9 cellular contexts compared by ENCODE assay signal in the genomic region with DNA sequence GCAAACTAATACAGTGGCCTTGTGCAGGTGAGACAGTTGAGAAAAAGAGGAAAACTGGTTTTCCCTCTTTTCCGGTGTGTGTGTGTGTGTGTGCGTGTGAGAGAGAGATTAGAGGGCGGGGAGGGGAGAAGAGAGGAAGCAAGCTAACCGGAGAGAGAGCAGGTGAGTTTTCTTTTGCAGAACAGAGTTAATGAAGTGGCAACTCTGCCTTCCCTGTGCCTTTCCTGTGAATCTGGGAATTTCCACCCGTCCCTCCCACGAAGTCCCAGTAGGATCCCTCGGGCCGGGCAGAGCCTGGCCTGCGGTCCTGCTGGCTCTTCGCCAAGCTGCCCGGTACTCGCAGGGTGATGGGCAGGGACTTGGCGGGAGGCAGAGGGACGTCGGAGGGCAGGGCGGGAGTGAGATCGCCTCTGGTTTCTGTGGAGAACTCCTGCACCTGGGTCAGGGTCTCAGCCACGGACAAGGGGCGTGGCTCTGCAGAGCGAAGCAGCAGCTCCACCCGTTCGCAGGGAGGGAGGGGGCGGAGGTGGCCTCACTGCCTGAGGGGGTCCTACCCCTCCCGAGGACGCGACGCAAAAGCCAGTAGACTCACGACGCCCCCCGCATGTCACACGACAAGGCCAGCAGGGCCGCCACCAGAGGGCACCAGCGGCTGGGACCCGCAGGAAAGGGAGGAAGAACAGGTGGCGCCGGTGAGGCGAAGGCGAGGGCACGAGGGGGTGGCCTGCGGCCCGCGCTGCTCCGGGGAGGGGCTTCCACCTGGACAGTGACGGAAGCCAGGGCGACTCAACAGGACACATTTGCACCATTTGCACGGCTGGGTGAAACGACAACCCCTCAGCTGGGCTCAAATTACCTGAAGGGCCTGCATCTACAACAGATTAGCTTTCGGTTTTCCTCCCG. TPM values are rescaled to one million over a fixed set of nuclear protein-coding genes. Genes with fewer than 3 reads are reported as not detected.
DNase-seq lines count a peak whose midpoint lies in the region; ATAC-seq lines count a peak whose summit lies in the region.
"Had no signal": no experiment of that assay in that cellular context is flagged by ENCODE, and none has a peak within 500 bp of the region (broad histone marks: within the 10 kb centered on the region; RNA-seq: fewer than 3 reads in every experiment).

No MANE protein-coding gene starts in this region.

- no peaks in the 10 kb centered on the region for H3K36me3 ChIP-seq in endocrine pancreas (ENCODE audit: control insufficient read depth, insufficient read depth, low read length)

- ATAC-seq in HG02852 (IDR thresholded peaks at IDR 0.05; ENCODE audit: unreplicated experiment) = peak; percentile 61
- no peak for ATAC-seq in GM19455 (IDR thresholded peaks at IDR 0.05; ENCODE audit: unreplicated experiment)

- H3K4me1 ChIP-seq in endocrine pancreas (ENCODE audit: control insufficient read depth, insufficient read depth, low read length) = no peaks in the 10 kb centered on the region

- peak; percentile 93 for DNase-seq in D341Med (ENCODE audit: low spot score)
- peak; percentile 71 to 79 for DNase-seq in NCI-H524 (lab: John Stamatoyannopoulos, UW)
- peak; percentile 29 to 61 for DNase-seq in activated CD8-positive, alpha-beta memory T cell treated with anti-CD3 and anti-CD28 coated beads for 1 hour (ENCODE audit: extremely low read depth in 1 of 2, low read depth in 1 of 2)
- DNase-seq in mucosa of gallbladder (ENCODE audit: low spot score) = peak; percentile 44
- peak; percentile 32 to 52 for DNase-seq in stimulated activated CD8-positive, alpha-beta memory T cell treated with anti-CD3 and anti-CD28 coated beads, Interleukin-7, amount 100 ng/mL, for 1 hour (ENCODE audit: low read depth in 2 of 2)

- H3K27me3 ChIP-seq in endocrine pancreas (ENCODE audit: control insufficient read depth, insufficient read depth, low read length) = no peaks in the 10 kb centered on the region

- peak overlapping the region; percentile 86 for H3K4me3 ChIP-seq in endocrine pancreas (ENCODE audit: control insufficient read depth, insufficient read depth, low read length)

- H3K9ac ChIP-seq in endocrine pancreas (ENCODE audit: control insufficient read depth, insufficient read depth, low read length) = peak overlapping the region; percentile 82

- H3K9me3 ChIP-seq in endocrine pancreas (ENCODE audit: control insufficient read depth, low read length) = no peaks in the 10 kb centered on the region

RNA-seq across cellular contexts. Expression of gene RNF182, which starts 51.2 kb away (rescaled TPM):
- 0.14 TPM for total RNA-seq in mucosa of gallbladder
- total RNA-seq: T-helper 2 cell treated with Interferon-gamma antibody and Interleukin-4, amounts not matched to agents 100 ng/mL and 5 ng/mL, for 36 hours had no signal

RNA-seq across cellular contexts. Expression of gene MCUR1, which starts 59.2 kb away (rescaled TPM):
- total RNA-seq in mucosa of gallbladder = 18.1 TPM

Comparison
In these comparisons a context has a peak if more than half of its experiments do, and no peak if none do; other contexts are left out.
1. DNase-seq: peak in every context shown above with its lines; median percentile 93 in D341Med; 75 in NCI-H524; 45 in activated CD8-positive, alpha-beta memory T cell treated with anti-CD3 and anti-CD28 coated beads for 1 hour; 44 in mucosa of gallbladder; 42 in stimulated activated CD8-positive, alpha-beta memory T cell treated with anti-CD3 and anti-CD28 coated beads, Interleukin-7, amount 100 ng/mL, for 1 hour.